Comparison of ENCODE assay signal across 12 cellular contexts in genomic region chr19:17530586-17530985, GRCh38. TPM values are rescaled to one million over a fixed set of nuclear protein-coding genes. Genes with fewer than 3 reads are reported as not detected.
A peak's percentile ranks its signal among the peaks of the same experiment; 100 is the strongest.
DNase-seq lines count a peak whose midpoint lies in the region; ATAC-seq and TF ChIP-seq lines count a peak whose summit lies in the region.
"Had no signal": no experiment of that assay in that cellular context is flagged by ENCODE, and none has a peak within 500 bp of the region (broad histone marks: within the 10 kb centered on the region; RNA-seq: fewer than 3 reads in every experiment).

No MANE protein-coding gene starts in this region.

- H3K4me2 ChIP-seq in DOHH2 (ENCODE audit: low read length): peak overlapping the region; percentile 11; the same call in 1 of the 2 replicates
- H3K4me2 ChIP-seq in SU-DHL-6 (ENCODE audit: low read depth, low read length, poor library complexity, severe bottlenecking): peak overlapping the region; percentile 72
- no peak overlapping the region for H3K4me2 ChIP-seq in neuronal stem cell (ENCODE audit: insufficient read depth, low read length, poor library complexity, severe bottlenecking)

- no peak overlapping the region for H3K27ac ChIP-seq in DOHH2 (ENCODE audit: low read depth, low read length)
- H3K27ac ChIP-seq in SU-DHL-6 (ENCODE audit: low read depth, low read length): peak overlapping the region; percentile 93
- H3K27ac ChIP-seq in neuronal stem cell (replicated peaks; ENCODE audit: low read length): no peak overlapping the region
- H3K27ac ChIP-seq: adrenal gland, left ventricle myocardium inferior, skin epidermis had no signal

- H3K4ac ChIP-seq in neuronal stem cell (ENCODE audit: low read length): no peak overlapping the region

- no peak overlapping the region for H3K23ac ChIP-seq in neuronal stem cell (ENCODE audit: low read depth, low read length, poor library complexity)

- H3K79me2 ChIP-seq in DOHH2 (ENCODE audit: control insufficient read depth, low read length) (peaks cover 66% of the 10 kb centered on the region), SU-DHL-6 (ENCODE audit: insufficient read depth, low read length) (peaks cover 43% of the 10 kb centered on the region)

- H4K8ac ChIP-seq in neuronal stem cell (ENCODE audit: low read depth, low read length): no peak overlapping the region

- no peaks in the 10 kb centered on the region for H3K9me3 ChIP-seq in DOHH2 (ENCODE audit: control insufficient read depth, insufficient read depth, low read length)
- H3K9me3 ChIP-seq in SU-DHL-6 (ENCODE audit: insufficient read depth, low read length): no peaks in the 10 kb centered on the region
- peaks cover 0 to 6% of the 10 kb centered on the region in 2 donors for H3K9me3 ChIP-seq in neuronal stem cell (replicated peaks in 1 of 2; ENCODE audit: control insufficient read depth in 2 of 2, insufficient read depth in 1 of 2, low read depth in 1 of 2, low read length in 2 of 2)
- H3K9me3 ChIP-seq: adrenal gland had no signal

- H3K4me3 ChIP-seq in DOHH2 (ENCODE audit: low read length) (no peak overlapping the region), NB4 (ENCODE audit: low read depth, low read length) (no peak overlapping the region), SU-DHL-6 (ENCODE audit: insufficient read depth, low read length, poor library complexity, severe bottlenecking) (no peak overlapping the region), neuronal stem cell (ENCODE audit: low read length in 2 of 2) (no peak overlapping the region)
- H3K4me3 ChIP-seq: adrenal gland, left ventricle myocardium inferior, skin epidermis had no signal

- H4K91ac ChIP-seq in neuronal stem cell (ENCODE audit: low read depth, low read length, poor library complexity): no peak overlapping the region

- no peak overlapping the region for H2BK120ac ChIP-seq in neuronal stem cell (ENCODE audit: low read depth, low read length)

- no peaks in the 10 kb centered on the region for H3K9me2 ChIP-seq in DOHH2 (replicated peaks; ENCODE audit: control insufficient read depth, low read length)
- H3K9me2 ChIP-seq in SU-DHL-6 (replicated peaks; ENCODE audit: insufficient read depth, low read length): no peaks in the 10 kb centered on the region

- H3K27me3 ChIP-seq in DOHH2 (ENCODE audit: control insufficient read depth, low read length) (no peaks in the 10 kb centered on the region), SU-DHL-6 (ENCODE audit: low read length) (no peaks in the 10 kb centered on the region), neuronal stem cell (ENCODE audit: control insufficient read depth in 3 of 3, insufficient read depth in 3 of 3, low read depth in 1 of 3, low read length in 3 of 3) (peaks cover 0 to 2% (median 0%) of the 10 kb centered on the region in 3 experiments)

- TF ChIP-seq POLR2A in NB4 (IDR thresholded peaks at IDR 0.05; ENCODE audit: extremely low read depth, insufficient read length): no peak

- peak overlapping the region; percentile 62 for H2BK15ac ChIP-seq in neuronal stem cell (ENCODE audit: low read length)

- H3K9ac ChIP-seq in SU-DHL-6 (ENCODE audit: low read length) (peak overlapping the region; percentile 60; the same call in 1 of the 2 replicates), neuronal stem cell (ENCODE audit: low read depth, low read length, poor library complexity) (peak overlapping the region; percentile 77)

- no peaks in the 10 kb centered on the region for H3K79me1 ChIP-seq in neuronal stem cell (ENCODE audit: low read depth, low read length)

- TF ChIP-seq CTCF in DOHH2 (IDR thresholded peaks at IDR 0.05; ENCODE audit: low read depth, low read length, poor library complexity, severe bottlenecking) (no peak), NB4 (IDR thresholded peaks at IDR 0.05; ENCODE audit: low read depth, low read length) (no peak), SU-DHL-6 (IDR thresholded peaks at IDR 0.05; ENCODE audit: insufficient read depth, low read length, poor library complexity, severe bottlenecking) (no peak)

- H3K36me3 ChIP-seq in DOHH2 (ENCODE audit: control insufficient read depth, low read length): peaks cover 63% of the 10 kb centered on the region
- peaks cover 3% of the 10 kb centered on the region; the same call in 1 of the 2 replicates for H3K36me3 ChIP-seq in SU-DHL-6 (ENCODE audit: low read length)
- no peaks in the 10 kb centered on the region for H3K36me3 ChIP-seq in neuronal stem cell (replicated peaks in 1 of 2; ENCODE audit: control insufficient read depth in 2 of 2, insufficient read depth in 2 of 2, low read length in 2 of 2)
- H3K36me3 ChIP-seq: adrenal gland, left ventricle myocardium inferior had no signal

- H4K20me1 ChIP-seq in DOHH2 (ENCODE audit: control insufficient read depth, insufficient read depth, low read depth, low read length) (no peaks in the 10 kb centered on the region; the same call in 1 of the 2 replicates), SU-DHL-6 (ENCODE audit: low read depth, low read length) (no peaks in the 10 kb centered on the region)

- no peak overlapping the region for H2BK5ac ChIP-seq in neuronal stem cell (ENCODE audit: low read length)

- H2BK12ac ChIP-seq in neuronal stem cell (ENCODE audit: low read length): peak overlapping the region; percentile 6

- no peak for ATAC-seq in GM21447 (IDR thresholded peaks at IDR 0.05; ENCODE audit: unreplicated experiment)
- ATAC-seq: activated T-cell treated with anti-CD3 and anti-CD28 coated beads, Interleukin-2, amount 50 U/mL, for 4 hours had no signal

- H3K18ac ChIP-seq in neuronal stem cell (ENCODE audit: low read length): peak overlapping the region; percentile 48

- H3F3A ChIP-seq in DOHH2 (ENCODE audit: control insufficient read depth, insufficient read depth) (peaks cover 15% of the 10 kb centered on the region), SU-DHL-6 (ENCODE audit: insufficient read depth) (peaks cover 44% of the 10 kb centered on the region)

- DNase-seq in NB4 (ENCODE audit: low read depth): peak; percentile 87
- DNase-seq in neuronal stem cell (ENCODE audit: low spot score): no peak
- DNase-seq in NOMO-1 treated with DMSO at 0.1 percent for 48 hours (lab: John Stamatoyannopoulos, UW; ENCODE audit: unreplicated experiment): no peak
- DNase-seq in NCI-H2107 treated with DMSO at 0.1 percent for 48 hours (lab: John Stamatoyannopoulos, UW; ENCODE audit: unreplicated experiment): no peak
- DNase-seq: activated T-cell treated with anti-CD3 and anti-CD28 coated beads, Interleukin-2, amount 50 U/mL, for 4 hours; adrenal gland; left ventricle myocardium inferior; nephron progenitor cell had no signal

- H3K4me1 ChIP-seq in DOHH2 (ENCODE audit: control insufficient read depth, low read length): peaks cover 51% of the 10 kb centered on the region
- peaks cover 2 to 7% of the 10 kb centered on the region in 2 donors for H3K4me1 ChIP-seq in neuronal stem cell (ENCODE audit: control insufficient read depth in 2 of 2, insufficient read depth in 1 of 2, low read depth in 1 of 2, low read length in 2 of 2)
- H3K4me1 ChIP-seq: adrenal gland, left ventricle myocardium inferior had no signal

- H2AFZ ChIP-seq in SU-DHL-6 (ENCODE audit: low read depth, low read length, severe bottlenecking): no peak overlapping the region
- peak overlapping the region; percentile 87 for H2AFZ ChIP-seq in neuronal stem cell (ENCODE audit: low read length)

- no CpG with 5 or more reads among the region's 8 CpGs for WGBS in neuronal stem cell (ENCODE audit: extremely low coverage in 2 of 2, insufficient read length in 2 of 2, insufficient replicate concordance in 1 of 2), 2 donors

- no peak overlapping the region for H2AK5ac ChIP-seq in neuronal stem cell (ENCODE audit: low read depth, low read length)

- no peak overlapping the region for H3K14ac ChIP-seq in neuronal stem cell (ENCODE audit: low read length)

RNA-seq across cellular contexts. Expression of gene PGLS, which starts 19.1 kb away (rescaled TPM):
- polyA plus RNA-seq in neuronal stem cell (2013, experiment 1 of 2): 109 TPM
- polyA plus RNA-seq in neuronal stem cell (2013, experiment 2 of 2): 106 TPM

RNA-seq across cellular contexts. Expression of gene COLGALT1, which starts 24.9 kb away (rescaled TPM):
- polyA plus RNA-seq in neuronal stem cell (2013, experiment 1 of 2): 51.5 TPM
- polyA plus RNA-seq in neuronal stem cell (2013, experiment 2 of 2): 51.9 TPM
